ENCODE assay signal across 1 cellular context in the genomic region with DNA sequence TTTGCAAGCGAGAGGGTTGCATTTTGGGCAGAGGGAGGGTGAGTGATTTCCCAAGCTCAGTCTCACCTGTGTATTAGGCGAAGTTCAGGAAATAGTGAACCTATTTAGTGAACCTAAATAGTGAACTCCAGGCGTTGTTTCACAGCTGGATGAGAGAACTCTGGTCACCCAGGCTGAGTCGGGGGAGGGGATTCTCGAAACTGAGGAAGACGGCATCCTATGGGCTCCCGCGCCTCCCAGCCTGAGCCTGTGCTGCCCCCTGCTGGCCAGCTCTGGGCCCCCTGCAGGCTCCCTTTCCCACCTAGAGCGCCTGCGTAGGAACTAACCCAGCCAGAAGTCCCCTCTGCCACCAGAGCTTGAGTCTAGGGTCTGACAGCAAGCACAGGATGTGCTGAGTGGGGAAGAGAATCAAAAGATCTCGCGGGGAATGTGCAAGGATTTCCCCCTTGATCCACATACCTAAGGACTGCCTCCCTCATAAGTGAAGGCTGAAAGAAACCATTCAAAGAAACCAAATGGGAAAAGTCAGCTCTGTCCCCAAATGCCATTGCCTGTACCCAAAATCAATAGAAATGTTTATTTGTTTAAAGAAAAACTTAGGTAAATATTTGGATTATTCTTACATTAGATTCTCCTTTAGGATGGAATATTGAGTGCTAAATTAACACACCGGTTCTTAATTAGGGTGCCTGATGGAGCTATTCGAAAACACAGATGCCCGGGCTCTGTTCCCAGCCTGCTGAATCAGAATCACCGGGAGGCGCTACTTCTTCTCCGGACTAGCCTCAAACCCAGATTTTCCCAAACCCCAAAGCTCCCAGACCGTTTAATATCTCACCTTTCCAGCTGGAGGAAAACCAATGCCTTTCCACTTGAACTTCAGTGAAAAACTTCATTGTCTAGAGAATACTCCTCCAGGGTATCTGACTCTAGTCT.
TF ChIP-seq lines count a peak whose summit lies in the region.

No MANE protein-coding gene starts in this region.

TF ChIP-seq in GM23338, 12 proteins besides CTCF, POLR2A, EP300 and RAD21 (continued from another document):
- TF ChIP-seq, protein P1, sequence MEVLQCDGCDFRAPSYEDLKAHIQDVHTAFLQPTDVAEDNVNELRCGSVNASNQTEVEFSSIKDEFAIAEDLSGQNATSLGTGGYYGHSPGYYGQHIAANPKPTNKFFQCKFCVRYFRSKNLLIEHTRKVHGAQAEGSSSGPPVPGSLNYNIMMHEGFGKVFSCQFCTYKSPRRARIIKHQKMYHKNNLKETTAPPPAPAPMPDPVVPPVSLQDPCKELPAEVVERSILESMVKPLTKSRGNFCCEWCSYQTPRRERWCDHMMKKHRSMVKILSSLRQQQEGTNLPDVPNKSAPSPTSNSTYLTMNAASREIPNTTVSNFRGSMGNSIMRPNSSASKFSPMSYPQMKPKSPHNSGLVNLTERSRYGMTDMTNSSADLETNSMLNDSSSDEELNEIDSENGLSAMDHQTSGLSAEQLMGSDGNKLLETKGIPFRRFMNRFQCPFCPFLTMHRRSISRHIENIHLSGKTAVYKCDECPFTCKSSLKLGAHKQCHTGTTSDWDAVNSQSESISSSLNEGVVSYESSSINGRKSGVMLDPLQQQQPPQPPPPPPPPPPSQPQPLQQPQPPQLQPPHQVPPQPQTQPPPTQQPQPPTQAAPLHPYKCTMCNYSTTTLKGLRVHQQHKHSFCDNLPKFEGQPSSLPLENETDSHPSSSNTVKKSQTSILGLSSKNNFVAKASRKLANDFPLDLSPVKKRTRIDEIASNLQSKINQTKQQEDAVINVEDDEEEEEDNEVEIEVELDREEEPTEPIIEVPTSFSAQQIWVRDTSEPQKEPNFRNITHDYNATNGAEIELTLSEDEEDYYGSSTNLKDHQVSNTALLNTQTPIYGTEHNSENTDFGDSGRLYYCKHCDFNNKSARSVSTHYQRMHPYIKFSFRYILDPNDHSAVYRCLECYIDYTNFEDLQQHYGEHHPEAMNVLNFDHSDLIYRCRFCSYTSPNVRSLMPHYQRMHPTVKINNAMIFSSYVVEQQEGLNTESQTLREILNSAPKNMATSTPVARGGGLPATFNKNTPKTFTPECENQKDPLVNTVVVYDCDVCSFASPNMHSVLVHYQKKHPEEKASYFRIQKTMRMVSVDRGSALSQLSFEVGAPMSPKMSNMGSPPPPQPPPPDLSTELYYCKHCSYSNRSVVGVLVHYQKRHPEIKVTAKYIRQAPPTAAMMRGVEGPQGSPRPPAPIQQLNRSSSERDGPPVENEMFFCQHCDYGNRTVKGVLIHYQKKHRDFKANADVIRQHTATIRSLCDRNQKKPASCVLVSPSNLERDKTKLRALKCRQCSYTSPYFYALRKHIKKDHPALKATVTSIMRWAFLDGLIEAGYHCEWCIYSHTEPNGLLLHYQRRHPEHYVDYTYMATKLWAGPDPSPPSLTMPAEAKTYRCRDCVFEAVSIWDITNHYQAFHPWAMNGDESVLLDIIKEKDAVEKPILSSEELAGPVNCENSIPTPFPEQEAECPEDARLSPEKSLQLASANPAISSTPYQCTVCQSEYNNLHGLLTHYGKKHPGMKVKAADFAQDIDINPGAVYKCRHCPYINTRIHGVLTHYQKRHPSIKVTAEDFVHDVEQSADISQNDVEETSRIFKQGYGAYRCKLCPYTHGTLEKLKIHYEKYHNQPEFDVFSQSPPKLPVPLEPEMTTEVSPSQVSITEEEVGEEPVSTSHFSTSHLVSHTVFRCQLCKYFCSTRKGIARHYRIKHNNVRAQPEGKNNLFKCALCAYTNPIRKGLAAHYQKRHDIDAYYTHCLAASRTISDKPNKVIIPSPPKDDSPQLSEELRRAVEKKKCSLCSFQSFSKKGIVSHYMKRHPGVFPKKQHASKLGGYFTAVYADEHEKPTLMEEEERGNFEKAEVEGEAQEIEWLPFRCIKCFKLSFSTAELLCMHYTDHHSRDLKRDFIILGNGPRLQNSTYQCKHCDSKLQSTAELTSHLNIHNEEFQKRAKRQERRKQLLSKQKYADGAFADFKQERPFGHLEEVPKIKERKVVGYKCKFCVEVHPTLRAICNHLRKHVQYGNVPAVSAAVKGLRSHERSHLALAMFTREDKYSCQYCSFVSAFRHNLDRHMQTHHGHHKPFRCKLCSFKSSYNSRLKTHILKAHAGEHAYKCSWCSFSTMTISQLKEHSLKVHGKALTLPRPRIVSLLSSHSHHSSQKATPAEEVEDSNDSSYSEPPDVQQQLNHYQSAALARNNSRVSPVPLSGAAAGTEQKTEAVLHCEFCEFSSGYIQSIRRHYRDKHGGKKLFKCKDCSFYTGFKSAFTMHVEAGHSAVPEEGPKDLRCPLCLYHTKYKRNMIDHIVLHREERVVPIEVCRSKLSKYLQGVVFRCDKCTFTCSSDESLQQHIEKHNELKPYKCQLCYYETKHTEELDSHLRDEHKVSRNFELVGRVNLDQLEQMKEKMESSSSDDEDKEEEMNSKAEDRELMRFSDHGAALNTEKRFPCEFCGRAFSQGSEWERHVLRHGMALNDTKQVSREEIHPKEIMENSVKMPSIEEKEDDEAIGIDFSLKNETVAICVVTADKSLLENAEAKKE (CRISPR knock-in tag; IDR thresholded peaks at IDR 0.05) = no peak
